Comparison of ENCODE assay signal across 25 cellular contexts in the genomic region with DNA sequence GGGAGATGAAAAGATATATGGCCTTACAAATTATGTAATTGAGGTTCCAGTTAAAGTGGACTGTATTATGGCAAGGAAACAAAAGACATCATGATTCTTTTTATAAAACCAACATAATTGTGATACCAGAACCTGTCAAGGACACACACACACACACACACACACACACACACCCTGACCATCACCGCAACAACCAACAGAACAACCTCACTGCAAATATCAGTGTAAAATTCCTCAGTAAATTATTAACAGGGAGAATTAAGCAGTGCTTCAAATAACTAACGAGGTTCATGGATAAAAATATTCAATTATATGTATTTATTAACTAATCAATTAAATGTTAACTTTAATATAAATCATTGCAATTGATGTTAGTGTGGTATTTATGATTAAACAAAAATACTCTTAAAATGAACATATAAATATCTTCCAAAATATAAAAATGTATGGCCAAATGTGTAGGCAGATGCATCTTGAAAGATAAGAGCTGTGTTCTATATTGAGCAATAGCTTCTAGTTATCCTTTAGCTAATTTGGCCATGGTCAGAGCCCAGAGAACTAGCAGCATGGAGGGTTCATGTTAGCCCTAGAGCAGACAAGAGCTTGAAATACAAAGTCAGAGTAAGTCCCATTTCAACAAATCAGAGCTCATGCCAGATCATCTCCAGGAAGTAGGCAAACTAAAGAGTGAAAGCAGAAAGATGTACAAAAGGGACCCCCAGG.
DNase-seq lines count a peak whose midpoint lies in the region; ATAC-seq, FAIRE-seq and TF ChIP-seq lines count a peak whose summit lies in the region.
"Had no signal": no experiment of that assay in that cellular context is flagged by ENCODE, and none has a peak within 500 bp of the region (broad histone marks: within the 10 kb centered on the region; RNA-seq: fewer than 3 reads in every experiment).

No MANE protein-coding gene starts in this region.

- CTCF ChIA-PET in HepG2 (lab: Yijun Ruan, JAX; ENCODE audit: low intra/inter-chr PET ratio, low total read pairs): no interaction called here

- POLR2A ChIA-PET in HepG2 (lab: Yijun Ruan, JAX): no interaction called here

- H3K4me2 ChIP-seq in HepG2 (ENCODE audit: low read depth, low read length): no peak overlapping the region
- H3K4me2 ChIP-seq: A549; BLaER1 treated with 17β-estradiol and CSF1 and Interleukin-3, amounts not matched to agents 10 nM and 100 nM had no signal

- peak overlapping the region; percentile 78 to 84 (median 80) for H3K27ac Mint-ChIP-seq in nephron
- H3K27ac Mint-ChIP-seq: CD14-positive monocyte; CD4-positive, alpha-beta T cell; CD8-positive, alpha-beta memory T cell; HFFc6 had no signal

- H3K36me3 ChIP-seq in esophagus muscularis mucosa (no peaks in the 10 kb centered on the region), HepG2 (replicated peaks in 1 of 2; ENCODE audit: control insufficient read depth in 1 of 2, insufficient read depth in 2 of 2, low read length in 2 of 2) (no peaks in the 10 kb centered on the region)
- H3K36me3 ChIP-seq: BE2C; BLaER1 treated with 17β-estradiol and CSF1 and Interleukin-3, amounts not matched to agents 10 nM and 100 nM; HAP-1 had no signal

- intact Hi-C loops in esophagus muscularis mucosa (cut with DNase I) (no loop called here), HepG2 (cut with micrococcal nuclease; ENCODE audit: unreplicated experiment) (no loop called here), lower leg skin (cut with DNase I; ENCODE audit: low total_unique reads) (no loop called here)

- H4K20me1 ChIP-seq in HepG2 (ENCODE audit: insufficient read depth, low read length): no peaks in the 10 kb centered on the region
- H4K20me1 ChIP-seq: BLaER1 treated with 17β-estradiol and CSF1 and Interleukin-3, amounts not matched to agents 10 nM and 100 nM had no signal

- TF ChIP-seq RAD21 in HepG2 (CRISPR knock-in tag; IDR thresholded peaks at IDR 0.05): no peak

- 86% methylated on average over 2 of the region's 2 CpGs for WGBS in esophagus muscularis mucosa
- WGBS in HepG2 (ENCODE audit: low lambda C conversion rate): 5% methylated on average over 2 of the region's 2 CpGs
- 91 to 93% methylated on average over 2 of the region's 2 CpGs for WGBS in lower leg skin, 2 donors

- TF ChIP-seq EP300 in esophagus muscularis mucosa (IDR thresholded peaks at IDR 0.05) (no peak), HepG2 (IDR thresholded peaks at IDR 0.05; ENCODE audit: low read depth in 2 of 2, low read length in 2 of 2) (no peak), HepG2 (CRISPR knock-in tag; IDR thresholded peaks at IDR 0.05; ENCODE audit: borderline replicate concordance) (no peak)

- BruUV-seq in HepG2 (replicated peaks; lab: Mats Ljungman, UMichigan): no TSS peak

- no peaks in the 10 kb centered on the region for H3K36me3 Mint-ChIP-seq in nephron (ENCODE audit: low read depth)
- H3K36me3 Mint-ChIP-seq: CD14-positive monocyte; CD8-positive, alpha-beta memory T cell had no signal

- peak; percentile 72 for ATAC-seq in HepG2
- no peak for ATAC-seq in esophagus mucosa
- ATAC-seq: A549 had no signal

- H3K4me1 ChIP-seq in esophagus muscularis mucosa (no peaks in the 10 kb centered on the region), HepG2 (ENCODE audit: insufficient read depth, low read length) (no peaks in the 10 kb centered on the region)
- H3K4me1 ChIP-seq: A549; BE2C; BLaER1 treated with 17β-estradiol and CSF1 and Interleukin-3, amounts not matched to agents 10 nM and 100 nM; HAP-1 had no signal

- H3K4me3 ChIP-seq in esophagus muscularis mucosa (no peak overlapping the region), HepG2 (replicated peaks in 1 of 3; ENCODE audit: insufficient read depth in 1 of 3, low read depth in 2 of 3, low read length in 3 of 3) (no peak overlapping the region), lower leg skin (ENCODE audit: low read depth, poor library complexity, severe bottlenecking) (no peak overlapping the region)
- H3K4me3 ChIP-seq: A549; BLaER1 treated with 17β-estradiol and CSF1 and Interleukin-3, amounts not matched to agents 10 nM and 100 nM; HAP-1 had no signal

- no peaks in the 10 kb centered on the region for H3K79me2 ChIP-seq in HepG2 (ENCODE audit: insufficient read depth, low read length)

- H3K4me1 Mint-ChIP-seq in nephron: no peaks in the 10 kb centered on the region
- H3K4me1 Mint-ChIP-seq: CD14-positive monocyte; CD8-positive, alpha-beta memory T cell had no signal

- no peak overlapping the region for H3K4me3 Mint-ChIP-seq in nephron
- H3K4me3 Mint-ChIP-seq: CD14-positive monocyte; CD4-positive, alpha-beta T cell; CD8-positive, alpha-beta memory T cell; HFFc6 had no signal

- TF ChIP-seq POLR2A in esophagus muscularis mucosa (IDR thresholded peaks at IDR 0.05; ENCODE audit: low read depth) (no peak), HepG2 (IDR thresholded peaks at IDR 0.05; ENCODE audit: insufficient read depth in 1 of 2, low read depth in 2 of 2, low read length in 2 of 2) (no peak), lower leg skin (IDR thresholded peaks at IDR 0.05) (no peak)

- H3K27ac ChIP-seq in esophagus muscularis mucosa (replicated peaks in 1 of 4) (no peak overlapping the region), HepG2 (ENCODE audit: extremely low read length, insufficient read depth, low read length) (no peak overlapping the region)
- H3K27ac ChIP-seq: 22Rv1; A549; BLaER1 treated with 17β-estradiol and CSF1 and Interleukin-3, amounts not matched to agents 10 nM and 100 nM had no signal

- H3K9me3 Mint-ChIP-seq in nephron: peaks cover 4% of the 10 kb centered on the region

- H3K27me3 ChIP-seq in esophagus muscularis mucosa (no peaks in the 10 kb centered on the region), HepG2 (ENCODE audit: control insufficient read depth in 1 of 2, insufficient read depth in 2 of 2, low read length in 2 of 2) (no peaks in the 10 kb centered on the region)
- H3K27me3 ChIP-seq: BE2C; BLaER1 treated with 17β-estradiol and CSF1 and Interleukin-3, amounts not matched to agents 10 nM and 100 nM had no signal

- in situ Hi-C loops in HepG2 (cut with HindIII; ENCODE audit: extremely low pct_ligation_motif_present, low pct_unique_long_range_greater_than_20kb): no loop called here

- H3K9ac ChIP-seq in HepG2 (ENCODE audit: insufficient read depth, low read depth, low read length): no peak overlapping the region
- H3K9ac ChIP-seq: BLaER1 treated with 17β-estradiol and CSF1 and Interleukin-3, amounts not matched to agents 10 nM and 100 nM had no signal

- no peak overlapping the region for H2AFZ ChIP-seq in HepG2 (ENCODE audit: low read length)

- FAIRE-seq in A204.1 (lab: Jason Lieb, UNC): peak; percentile 25
- FAIRE-seq in HepG2 (lab: Jason Lieb, UNC): no peak
- FAIRE-seq: A549, GM12891, H54 had no signal

- H3K9me3 ChIP-seq in esophagus muscularis mucosa (no peaks in the 10 kb centered on the region), HepG2 (ENCODE audit: low read length) (no peaks in the 10 kb centered on the region)
- H3K9me3 ChIP-seq: A549; BE2C; BLaER1 treated with 17β-estradiol and CSF1 and Interleukin-3, amounts not matched to agents 10 nM and 100 nM; HAP-1 had no signal

- H3K27me3 Mint-ChIP-seq in nephron (ENCODE audit: low read depth): peaks cover under 1% of the 10 kb centered on the region
- H3K27me3 Mint-ChIP-seq: CD4-positive, alpha-beta T cell; CD8-positive, alpha-beta memory T cell had no signal

- TF ChIP-seq CTCF in esophagus muscularis mucosa (IDR thresholded peaks at IDR 0.05) (no peak), HepG2 (CRISPR knock-in tag; IDR thresholded peaks at IDR 0.05) (no peak), nephron (IDR thresholded peaks at IDR 0.05; ENCODE audit: unreplicated experiment in 3 of 3) (no peak), lower leg skin (IDR thresholded peaks at IDR 0.05) (no peak)

- peak; percentile 31 for DNase-seq in esophagus muscularis mucosa (ENCODE audit: extremely low spot score)
- DNase-seq in HepG2 (ENCODE audit: low spot score): no peak
- no peak for DNase-seq in lower leg skin (ENCODE audit: low spot score in 2 of 2)
- no peak for DNase-seq in SIG-M5 treated with dmso at 0.1 percent for 504 hours (lab: John Stamatoyannopoulos, UW; ENCODE audit: unreplicated experiment)
- no peak for DNase-seq in NCI-H526 (lab: John Stamatoyannopoulos, UW)
- DNase-seq: ACHN; AML-193; BE2C; CD4-positive, alpha-beta T cell; CD8-positive, alpha-beta memory T cell; DMS53; DMS79 treated with DMSO at 0.1 percent for 48 hours; GF-D8; GOT3; HFFc6 had no signal

TF ChIP-seq in HepG2, 621 proteins besides CTCF, POLR2A, EP300 and RAD21:
- TF ChIP-seq ZNF432 (CRISPR knock-in tag; IDR thresholded peaks at IDR 0.05; ENCODE audit: borderline replicate concordance) (no peak), CEBPG (CRISPR knock-in tag; IDR thresholded peaks at IDR 0.05) (0 out of 2 replicates have a peak, but pooled peaks have one; percentile 20), CEBPB (IDR thresholded peaks at IDR 0.05; ENCODE audit: borderline replicate concordance, low read depth, low read length) (peak; percentile 81), NFYB (CRISPR knock-in tag; IDR thresholded peaks at IDR 0.05) (no peak)
